25 cellular contexts compared by ENCODE assay signal in the genomic region with DNA sequence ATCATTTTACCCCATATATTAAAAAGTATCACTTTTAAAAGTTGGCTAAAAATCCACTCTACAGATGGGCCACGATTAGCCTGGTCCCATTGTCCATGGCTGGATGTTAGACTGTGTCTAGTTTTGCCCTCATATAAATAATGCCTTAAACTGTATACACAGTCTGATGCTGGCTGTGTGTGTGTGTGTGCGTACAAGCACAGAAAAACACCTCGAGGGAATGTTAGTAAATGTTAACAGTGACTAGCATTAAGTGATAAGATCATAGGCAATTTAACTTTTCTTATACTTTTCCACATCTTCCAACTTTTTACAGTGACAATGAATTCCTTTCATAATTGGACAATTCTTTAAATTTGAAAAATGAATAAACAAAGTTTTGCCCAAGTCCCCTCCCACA. TPM values are rescaled to one million over a fixed set of nuclear protein-coding genes. Genes with fewer than 3 reads are reported as not detected.
A peak's percentile ranks its signal among the peaks of the same experiment; 100 is the strongest.
DNase-seq lines count a peak whose midpoint lies in the region; ATAC-seq, FAIRE-seq and TF ChIP-seq lines count a peak whose summit lies in the region.
"Had no signal": no experiment of that assay in that cellular context is flagged by ENCODE, and none has a peak within 500 bp of the region (broad histone marks: within the 10 kb centered on the region; RNA-seq: fewer than 3 reads in every experiment).

No MANE protein-coding gene starts in this region.

- intact Hi-C loops in lower leg skin (cut with DNase I; ENCODE audit: low total_unique reads) = no loop called here

- H3K27ac ChIP-seq in A549 = no peak overlapping the region
- H3K27ac ChIP-seq in BLaER1 = no peak overlapping the region
- H3K27ac ChIP-seq in ectodermal cell (ENCODE audit: insufficient read depth, low read depth, low read length, poor library complexity, severe bottlenecking) = no peak overlapping the region
- H3K27ac ChIP-seq in trophoblast cell (ENCODE audit: low read depth, low read length) = no peak overlapping the region
- H3K27ac ChIP-seq: BLaER1 treated with 17β-estradiol and CSF1 and Interleukin-3, amounts not matched to agents 10 nM and 100 nM; C4-2B had no signal

- H3K18ac ChIP-seq in trophoblast cell (ENCODE audit: low read length) = no peak overlapping the region

- in situ Hi-C loops in GM13976 (cut with MboI; ENCODE audit: low sequenced_read_pairs, unreplicated experiment) = loop anchor here (25.0 kb wide), 1 partner anchor 470 kb away; no protein-coding TSS in a partner anchor

- no peak overlapping the region for H4K91ac ChIP-seq in trophoblast cell (ENCODE audit: low read depth, low read length)

- no peak overlapping the region for H2AFZ ChIP-seq in trophoblast cell (ENCODE audit: insufficient read depth, low read length, poor library complexity)

- peak; percentile 72 for FAIRE-seq in A549 (lab: Jason Lieb, UNC)
- FAIRE-seq: A204.1, GM12878, GM12892, GM19239 had no signal

- H3K14ac ChIP-seq in trophoblast cell (ENCODE audit: low read length) = no peak overlapping the region

- no peak overlapping the region for H2BK5ac ChIP-seq in trophoblast cell (ENCODE audit: low read depth, low read length, poor library complexity)

- no peak overlapping the region for H3K4ac ChIP-seq in trophoblast cell (ENCODE audit: low read depth, low read length)

- no peak for TF ChIP-seq EP300 in A549 (IDR thresholded peaks at IDR 0.05)

- H3K79me2 ChIP-seq in trophoblast cell (ENCODE audit: control insufficient read depth, insufficient read depth, low read length, poor library complexity) = no peaks in the 10 kb centered on the region

- H4K20me1 ChIP-seq in BLaER1 = no peaks in the 10 kb centered on the region
- H4K20me1 ChIP-seq: BLaER1 treated with 17β-estradiol and CSF1 and Interleukin-3, amounts not matched to agents 10 nM and 100 nM had no signal

- H3K23ac ChIP-seq in trophoblast cell (ENCODE audit: low read length) = no peak overlapping the region

- no peak overlapping the region for H3K4me2 ChIP-seq in A549
- H3K4me2 ChIP-seq in BLaER1 = peak overlapping the region; percentile 28; the same call in 1 of the 2 replicates
- no peak overlapping the region for H3K4me2 ChIP-seq in trophoblast cell (ENCODE audit: low read length)

- H4K8ac ChIP-seq in trophoblast cell (ENCODE audit: low read depth, low read length) = no peak overlapping the region

- no peaks in the 10 kb centered on the region for H3K79me1 ChIP-seq in trophoblast cell (ENCODE audit: low read length)

- 37% methylated on average over 3 of the region's 3 CpGs for WGBS in A549 (ENCODE audit: missing lambda C conversion rate)
- WGBS in ectodermal cell, 2 experiments = 100% methylated on average over 1 to 2 of the region's 3 CpGs
- no CpG with 5 or more reads among the region's 3 CpGs for WGBS in trophoblast cell (ENCODE audit: extremely low coverage, insufficient coverage, insufficient read length)
- WGBS in lower leg skin, 2 donors = 39 to 55% methylated on average over 3 of the region's 3 CpGs

- H3K36me3 ChIP-seq in BLaER1 = no peaks in the 10 kb centered on the region
- H3K36me3 ChIP-seq in ectodermal cell (ENCODE audit: control insufficient read depth, insufficient read depth, low read length) = no peaks in the 10 kb centered on the region
- no peaks in the 10 kb centered on the region for H3K36me3 ChIP-seq in trophoblast cell (ENCODE audit: control insufficient read depth in 1 of 2, insufficient read depth in 2 of 2, low read length in 2 of 2)
- H3K36me3 ChIP-seq: BLaER1 treated with 17β-estradiol and CSF1 and Interleukin-3, amounts not matched to agents 10 nM and 100 nM had no signal

- TF ChIP-seq POLR2A in A549 (IDR thresholded peaks at IDR 0.05; ENCODE audit: low read length) = no peak
- no peak for TF ChIP-seq POLR2A in lower leg skin (IDR thresholded peaks at IDR 0.05)

- H2AK5ac ChIP-seq in trophoblast cell (ENCODE audit: low read length) = no peak overlapping the region

- no peak overlapping the region for H2BK12ac ChIP-seq in trophoblast cell (ENCODE audit: low read length)

- ATAC-seq in A549 = no peak
- no peak for ATAC-seq in GM19455 (IDR thresholded peaks at IDR 0.05; ENCODE audit: unreplicated experiment)
- ATAC-seq: CD8-positive, alpha-beta T cell; GM12878 had no signal

- no peak overlapping the region for H2BK120ac ChIP-seq in trophoblast cell (ENCODE audit: insufficient read depth, low read length, poor library complexity)

- H3K4me3 ChIP-seq in A549 (no peak overlapping the region), BLaER1 (no peak overlapping the region), ectodermal cell (ENCODE audit: insufficient read depth, low read depth, low read length) (peak overlapping the region; percentile 36), trophoblast cell (ENCODE audit: low read depth, low read length) (no peak overlapping the region), lower leg skin (ENCODE audit: low read depth, poor library complexity, severe bottlenecking) (no peak overlapping the region)
- H3K4me3 ChIP-seq: BLaER1 treated with 17β-estradiol and CSF1 and Interleukin-3, amounts not matched to agents 10 nM and 100 nM; GM12878 had no signal

- TF ChIP-seq CTCF in A549 (IDR thresholded peaks at IDR 0.05) (no peak), GM13976 (IDR thresholded peaks at IDR 0.05; ENCODE audit: borderline replicate concordance, control extremely low read depth, extremely low read depth, insufficient read depth, missing control alignments) (no peak), lower leg skin (IDR thresholded peaks at IDR 0.05) (no peak)

- H3K9ac ChIP-seq in BLaER1 (no peak overlapping the region), trophoblast cell (ENCODE audit: low read length) (no peak overlapping the region)
- H3K9ac ChIP-seq: BLaER1 treated with 17β-estradiol and CSF1 and Interleukin-3, amounts not matched to agents 10 nM and 100 nM had no signal

- DNase-seq in A549 (ENCODE audit: low read depth in 1 of 2, low spot score in 1 of 2) (no peak), trophoblast cell (peak; percentile 50 to 75), NCI-H1105 (lab: John Stamatoyannopoulos, UW) (no peak), GM13976 (ENCODE audit: low spot score) (no peak), lower leg skin (ENCODE audit: low spot score in 2 of 2) (no peak)
- DNase-seq: 8988T; AML-193; CD4-positive, alpha-beta T cell; CD8-positive, alpha-beta T cell; DMS 273 treated with DMSO at 0.1 percent for 48 hours; DMS153; DMS53; DMS79; DND-41; EL; GDM1 had no signal

- H3K9me3 ChIP-seq in A549 = no peaks in the 10 kb centered on the region
- no peaks in the 10 kb centered on the region for H3K9me3 ChIP-seq in BLaER1
- no peaks in the 10 kb centered on the region for H3K9me3 ChIP-seq in ectodermal cell (ENCODE audit: control insufficient read depth, low read length)
- H3K9me3 ChIP-seq in trophoblast cell (ENCODE audit: insufficient read depth, low read depth, low read length) = no peaks in the 10 kb centered on the region
- H3K9me3 ChIP-seq: BLaER1 treated with 17β-estradiol and CSF1 and Interleukin-3, amounts not matched to agents 10 nM and 100 nM had no signal

- H3K4me1 ChIP-seq in A549 = peaks cover 10% of the 10 kb centered on the region; the same call in 2 of the 3 replicates
- peaks cover 22% of the 10 kb centered on the region for H3K4me1 ChIP-seq in BLaER1
- no peaks in the 10 kb centered on the region for H3K4me1 ChIP-seq in ectodermal cell (ENCODE audit: control insufficient read depth, insufficient read depth, low read length)
- H3K4me1 ChIP-seq in trophoblast cell (ENCODE audit: control insufficient read depth in 1 of 2, insufficient read depth in 2 of 2, low read length in 2 of 2) = peaks cover 6 to 7% of the 10 kb centered on the region in 2 experiments

- no peak overlapping the region for H4K12ac ChIP-seq in trophoblast cell (ENCODE audit: low read depth, low read length)

- H3K27me3 ChIP-seq in BLaER1 (peaks cover 25% of the 10 kb centered on the region), ectodermal cell (ENCODE audit: control insufficient read depth, insufficient read depth, low read length, poor library complexity, severe bottlenecking) (peaks cover 33% of the 10 kb centered on the region), trophoblast cell (ENCODE audit: insufficient read depth, low read length) (peaks cover 9% of the 10 kb centered on the region)

- CTCF ChIA-PET in A549 (lab: Yijun Ruan, JAX) = interaction anchor here (1.7 kb wide), 1 partner anchor 167 kb away, joined by 3 read pairs; no protein-coding TSS in a partner anchor

- no peak for TF ChIP-seq RAD21 in A549 (conservative IDR thresholded peaks at IDR 0.05 in 1 of 2, IDR thresholded peaks at IDR 0.05 in 1 of 2)

- POLR2A ChIA-PET in A549 (lab: Yijun Ruan, JAX) = no interaction called here

TF ChIP-seq in A549, 52 proteins besides CTCF, POLR2A, EP300 and RAD21 (continues in another document):
- no peak for TF ChIP-seq NPAS2 (CRISPR knock-in tag; IDR thresholded peaks at IDR 0.05; ENCODE audit: borderline replicate concordance)
- TF ChIP-seq PHF8 (IDR thresholded peaks at IDR 0.05; ENCODE audit: borderline replicate concordance, low read depth) = no peak
- TF ChIP-seq RFX5 (IDR thresholded peaks at IDR 0.05) = no peak
- no peak for TF ChIP-seq NR3C1 (IDR thresholded peaks at IDR 0.05)
- TF ChIP-seq CHD4 (IDR thresholded peaks at IDR 0.05; ENCODE audit: borderline replicate concordance) = no peak
- no peak for TF ChIP-seq SMC3 (IDR thresholded peaks at IDR 0.05)
- no peak for TF ChIP-seq MAZ (IDR thresholded peaks at IDR 0.05; ENCODE audit: borderline replicate concordance, low read depth, low read length)
- TF ChIP-seq HDAC2 (IDR thresholded peaks at IDR 0.05) = no peak
- TF ChIP-seq KDM1A (IDR thresholded peaks at IDR 0.05; ENCODE audit: low read depth) = no peak
- TF ChIP-seq JUNB (IDR thresholded peaks at IDR 0.05) = no peak
- TF ChIP-seq EHMT2 (IDR thresholded peaks at IDR 0.05; ENCODE audit: low read depth) = no peak
- TF ChIP-seq TFCP2L1 (CRISPR knock-in tag; IDR thresholded peaks at IDR 0.05) = no peak
- TF ChIP-seq NFE2L2 (conservative IDR thresholded peaks at IDR 0.05; ENCODE audit: low read length) = no peak
- TF ChIP-seq FOSL2 (IDR thresholded peaks at IDR 0.05) = no peak
- no peak for TF ChIP-seq FOSL2 (CRISPR knock-in tag; IDR thresholded peaks at IDR 0.05)
- TF ChIP-seq CHD2 (IDR thresholded peaks at IDR 0.05; ENCODE audit: low read length, partially characterized antibody) = no peak

RNA-seq across cellular contexts. Expression of gene NOS2, which starts 8.2 kb away (rescaled TPM):
- polyA plus RNA-seq in A549 (2011; rRNA removed) (0.08 and 0.09 TPM in 2 replicates), A549 (2017; fragmentation: RNase III; extraction: RNeasy Plus Mini Kit Qiagen cat#74134 plus additional on column Dnase treatment) (0.13 to 0.18 TPM (median 0.17 TPM) in 3 replicates)
- polyA plus RNA-seq in A549 (2012; cell fraction: cytosol; rRNA removed) = 0.23 and 0.24 TPM in 2 replicates
- polyA plus RNA-seq in A549 (2012; cell fraction: nucleus; rRNA removed) = 0.21 and 0.37 TPM in 2 replicates
- polyA minus RNA-seq in A549 (2011; rRNA and poly(A)+ RNA removed) = 0.10 and 0.12 TPM in 2 replicates
- polyA plus RNA-seq in ectodermal cell (2013, experiment 1 of 4) = 92.6 TPM
- polyA plus RNA-seq in ectodermal cell (2013, experiment 2 of 4) = 217 TPM
- 65.0 TPM for polyA plus RNA-seq in ectodermal cell (2013, experiment 3 of 4)
- polyA plus RNA-seq in ectodermal cell (2013, experiment 4 of 4) = 121 TPM
- polyA plus RNA-seq in trophoblast cell (2013) = 64.6 and 66.1 TPM in 2 replicates
- total RNA-seq in lower leg skin = 1 to 10 TPM in 1 of 4 donors, under 1 TPM in 2, not detected in 1; 0.57 to 1.1 (median 0.59) TPM

Comparison
In these comparisons a context has a peak if more than half of its experiments do, and no peak if none do; other contexts are left out.
1. DNase-seq: peak in trophoblast cell (2 of 2); none in A549 (0 of 2), NCI-H1105 (single experiment), GM13976 (single experiment) and lower leg skin (0 of 2).